ENCODE assay signal across 14 cellular contexts in the genomic region with DNA sequence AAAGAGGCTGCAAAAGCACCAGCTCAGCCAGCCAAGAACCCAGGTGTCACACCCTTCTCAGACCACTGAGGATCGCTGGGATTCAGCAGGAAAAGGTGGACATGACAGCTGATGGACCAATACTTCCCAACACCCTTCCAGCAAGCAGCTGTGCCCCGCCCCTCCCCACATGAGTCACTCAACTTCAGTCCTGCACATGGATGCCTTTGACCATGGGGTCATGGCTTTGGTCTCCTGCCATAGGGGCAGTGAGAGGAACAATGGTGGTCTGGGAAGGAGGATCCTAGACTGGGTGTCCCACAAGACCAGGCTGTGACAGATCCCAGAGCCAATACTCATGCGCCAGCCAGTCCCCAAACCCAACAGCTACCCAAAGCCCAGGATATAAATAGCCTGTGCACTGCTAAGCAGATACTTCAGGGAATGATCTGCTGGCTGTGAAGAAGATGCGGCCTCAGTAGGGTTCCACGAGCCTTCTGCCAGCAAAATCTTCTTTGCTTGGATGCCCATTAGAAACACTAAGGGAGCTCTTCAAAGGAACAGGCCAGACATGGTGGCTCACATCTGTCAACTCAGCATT. TPM values are rescaled to one million over a fixed set of nuclear protein-coding genes. Genes with fewer than 3 reads are reported as not detected.
DNase-seq lines count a peak whose midpoint lies in the region; ATAC-seq and TF ChIP-seq lines count a peak whose summit lies in the region.
"Had no signal": no experiment of that assay in that cellular context is flagged by ENCODE, and none has a peak within 500 bp of the region (broad histone marks: within the 10 kb centered on the region; RNA-seq: fewer than 3 reads in every experiment).

No MANE protein-coding gene starts in this region.

- H3K4me1 Mint-ChIP-seq in chondrocyte (ENCODE audit: low read depth), result peaks cover 5% of the 10 kb centered on the region

- no peak overlapping the region for H3K27ac Mint-ChIP-seq in chondrocyte (ENCODE audit: unreplicated experiment)
- H3K27ac Mint-ChIP-seq: T-helper 1 cell treated with Interleukin-12 subunit alpha and Interleukin-12 subunit beta and Interleukin-4 antibody, amounts not matched to agents 30 μg/mL and 1 μg/mL, for 36 hours; type B pancreatic cell had no signal

- DNase-seq in AG08396 (ENCODE audit: low spot score) (peak; percentile 47), HS-5 (ENCODE audit: low read depth) (peak; percentile 4), chondrocyte (ENCODE audit: low spot score) (peak; percentile 61), left lobe of liver (ENCODE audit: low spot score) (peak; percentile 40), foreskin melanocyte (no peak), NCI-H2196 (lab: John Stamatoyannopoulos, UW; ENCODE audit: unreplicated experiment) (no peak)
- DNase-seq in activated CD4-positive, alpha-beta T cell treated with anti-CD3 and anti-CD28 coated beads, Interleukin-2, amount 50 U/mL, for 1 hour, result no peak
- DNase-seq: activated CD4-positive, alpha-beta T cell treated with anti-CD3 and anti-CD28 coated beads for 48 hours; kidney; NCI-H1417 treated with DMSO at 0.1 percent for 48 hours; OCI-M1 had no signal

- TF ChIP-seq CTCF in chondrocyte (IDR thresholded peaks at IDR 0.05), result no peak

- H3K27me3 Mint-ChIP-seq in chondrocyte (ENCODE audit: low read depth), result no peaks in the 10 kb centered on the region
- H3K27me3 Mint-ChIP-seq: type B pancreatic cell had no signal

- no peak overlapping the region for H3K4me3 Mint-ChIP-seq in chondrocyte (ENCODE audit: unreplicated experiment)
- H3K4me3 Mint-ChIP-seq: T-helper 1 cell treated with Interleukin-12 subunit alpha and Interleukin-12 subunit beta and Interleukin-4 antibody, amounts not matched to agents 30 μg/mL and 1 μg/mL, for 36 hours; type B pancreatic cell had no signal

- no peaks in the 10 kb centered on the region for H3K9me3 Mint-ChIP-seq in chondrocyte (ENCODE audit: low read depth)
- H3K9me3 Mint-ChIP-seq: T-helper 1 cell treated with Interleukin-12 subunit alpha and Interleukin-12 subunit beta and Interleukin-4 antibody, amounts not matched to agents 30 μg/mL and 1 μg/mL, for 36 hours; type B pancreatic cell had no signal

- ATAC-seq in left lobe of liver, result no peak
- ATAC-seq in GM21717 (IDR thresholded peaks at IDR 0.05; ENCODE audit: unreplicated experiment), result no peak

- H3K36me3 Mint-ChIP-seq in chondrocyte (ENCODE audit: low read depth), result peaks cover 14% of the 10 kb centered on the region

RNA-seq across cellular contexts. Expression of a gene that starts 5.5 kb away (rescaled TPM):
- not detected in 3 replicates for total RNA-seq in chondrocyte
- total RNA-seq in left lobe of liver, result not detected

RNA-seq across cellular contexts. Expression of a gene that starts 53.2 kb away (rescaled TPM):
- total RNA-seq in chondrocyte (not detected in 3 replicates), left lobe of liver (0.18 TPM)

Comparison
In these comparisons a context has a peak if more than half of its experiments do, and no peak if none do; other contexts are left out.
1. DNase-seq: peak in AG08396 (single experiment), HS-5 (single experiment), chondrocyte (single experiment) and left lobe of liver (single experiment); none in foreskin melanocyte (single experiment), NCI-H2196 (single experiment) and activated CD4-positive, alpha-beta T cell treated with anti-CD3 and anti-CD28 coated beads, Interleukin-2, amount 50 U/mL, for 1 hour (single experiment).